28 cellular contexts compared by ENCODE assay signal in genomic region chr21:36888466-36888865, GRCh38.
"Had no signal": no experiment of that assay in that cellular context is flagged by ENCODE, and none has a peak within 500 bp of the region (broad histone marks: within the 10 kb centered on the region; RNA-seq: fewer than 3 reads in every experiment).

No MANE protein-coding gene starts in this region.

- H3K27ac ChIP-seq: adrenal gland, ascending aorta, gastroesophageal sphincter, right lobe of liver, thoracic aorta, vagina had no signal

- H3K9me3 ChIP-seq: adrenal gland, gastroesophageal sphincter, right lobe of liver, thoracic aorta, vagina had no signal

- H3K4me1 Mint-ChIP-seq: activated CD4-positive, alpha-beta T cell treated with anti-CD3 and anti-CD28 coated beads, Interleukin-2, amount 10 ng/mL, durations not matched to agents 24 days and 14 days; activated naive CD8-positive, alpha-beta T cell treated with anti-CD3 and anti-CD28 coated beads for 36 hours had no signal

- ATAC-seq: effector memory CD8-positive, alpha-beta T cell; gastroesophageal sphincter; left lung; right lobe of liver had no signal

- H3K4me1 ChIP-seq: adrenal gland, ascending aorta, gastroesophageal sphincter, left lung, right lobe of liver had no signal

- H3K27ac Mint-ChIP-seq: activated CD4-positive, alpha-beta memory T cell treated with anti-CD3 and anti-CD28 coated beads for 36 hours; activated CD4-positive, alpha-beta T cell treated with anti-CD3 and anti-CD28 coated beads, Interleukin-2, amount 10 ng/mL, durations not matched to agents 24 days and 14 days; activated naive CD4-positive, alpha-beta T cell treated with anti-CD3 and anti-CD28 coated beads for 36 hours; activated naive CD8-positive, alpha-beta T cell treated with anti-CD3 and anti-CD28 coated beads for 36 hours; activated T-helper 1 cell treated with anti-CD3 and anti-CD28 coated beads, Interleukin-12 subunit alpha, Interleukin-12 subunit beta, Interleukin-2, Interleukin-4 antibody, amounts not matched to agents 30 ng/mL and 10 ng/mL and 1 ng/mL, durations not matched to agents 14 hours and 24 hours and 36 hours; effector memory CD8-positive, alpha-beta T cell; nephron; stimulated activated naive CD8-positive, alpha-beta T cell treated with anti-CD3 and anti-CD28 coated beads, Interleukin-15, Interleukin-2, amounts not matched to agents 100 ng/mL and 50 ng/mL, for 24 hours; type B pancreatic cell had no signal

- DNase-seq: activated CD4-positive, alpha-beta memory T cell treated with anti-CD3 and anti-CD28 coated beads for 36 hours; activated CD4-positive, alpha-beta T cell treated with anti-CD3 and anti-CD28 coated beads, Interleukin-2, amount 10 ng/mL, durations not matched to agents 24 days and 14 days; activated CD4-positive, CD25-positive, alpha-beta regulatory T cell treated with anti-CD3 and anti-CD28 coated beads, Interleukin-2, amount 50 U/mL, for 72 hours; activated CD8-positive, alpha-beta memory T cell treated with anti-CD3 and anti-CD28 coated beads, Interleukin-2, amount 50 U/mL, for 4 hours; activated effector memory CD4-positive, alpha-beta T cell treated with anti-CD3 and anti-CD28 coated beads, Interleukin-2, amount 50 U/mL, for 16 hours; activated naive CD4-positive, alpha-beta T cell treated with anti-CD3 and anti-CD28 coated beads for 36 hours; activated naive CD8-positive, alpha-beta T cell treated with anti-CD3 and anti-CD28 coated beads for 36 hours; activated T-cell treated with anti-CD3 and anti-CD28 coated beads, Interleukin-2, amount 50 U/mL, for 1 hour; adrenal gland; brain microvascular endothelial cell; cortex of kidney; effector memory CD8-positive, alpha-beta T cell; kidney glomerular epithelial cell; left lung; mammary epithelial cell; occipital lobe; posterior cingulate gyrus; right lobe of liver; stimulated activated CD4-positive, alpha-beta T cell treated with anti-CD3 and anti-CD28 coated beads, Interleukin-2, amount 100 ng/mL, for 48 hours; T-helper 2 cell had no signal

- H3K36me3 ChIP-seq: brain microvascular endothelial cell, right lobe of liver, thoracic aorta, vagina had no signal

- H3K4me3 Mint-ChIP-seq: activated CD4-positive, alpha-beta memory T cell treated with anti-CD3 and anti-CD28 coated beads for 36 hours; activated CD4-positive, alpha-beta T cell treated with anti-CD3 and anti-CD28 coated beads, Interleukin-2, amount 10 ng/mL, durations not matched to agents 24 days and 14 days; activated naive CD4-positive, alpha-beta T cell treated with anti-CD3 and anti-CD28 coated beads for 36 hours; activated naive CD8-positive, alpha-beta T cell treated with anti-CD3 and anti-CD28 coated beads for 36 hours; activated T-helper 1 cell treated with anti-CD3 and anti-CD28 coated beads, Interleukin-12 subunit alpha, Interleukin-12 subunit beta, Interleukin-2, Interleukin-4 antibody, amounts not matched to agents 30 ng/mL and 10 ng/mL and 1 ng/mL, durations not matched to agents 14 hours and 24 hours and 36 hours; effector memory CD8-positive, alpha-beta T cell; nephron; stimulated activated naive CD8-positive, alpha-beta T cell treated with anti-CD3 and anti-CD28 coated beads, Interleukin-15, Interleukin-2, amounts not matched to agents 100 ng/mL and 50 ng/mL, for 24 hours; type B pancreatic cell had no signal

- H3K27me3 ChIP-seq: adrenal gland, ascending aorta, brain microvascular endothelial cell, gastroesophageal sphincter, left lung, right lobe of liver, vagina had no signal

- H3K27me3 Mint-ChIP-seq: activated CD4-positive, alpha-beta memory T cell treated with anti-CD3 and anti-CD28 coated beads for 36 hours; activated CD4-positive, alpha-beta T cell treated with anti-CD3 and anti-CD28 coated beads, Interleukin-2, amount 10 ng/mL, durations not matched to agents 24 days and 14 days; activated naive CD8-positive, alpha-beta T cell treated with anti-CD3 and anti-CD28 coated beads for 36 hours; effector memory CD8-positive, alpha-beta T cell; stimulated activated naive CD8-positive, alpha-beta T cell treated with anti-CD3 and anti-CD28 coated beads, Interleukin-15, Interleukin-2, amounts not matched to agents 100 ng/mL and 50 ng/mL, for 24 hours; type B pancreatic cell had no signal

- H3K9me3 Mint-ChIP-seq: effector memory CD8-positive, alpha-beta T cell; stimulated activated naive CD8-positive, alpha-beta T cell treated with anti-CD3 and anti-CD28 coated beads, Interleukin-15, Interleukin-2, amounts not matched to agents 100 ng/mL and 50 ng/mL, for 24 hours; type B pancreatic cell had no signal

- H3K4me3 ChIP-seq: adrenal gland, ascending aorta, gastroesophageal sphincter, left lung, right lobe of liver, thoracic aorta, vagina had no signal
